In the genomic region with DNA sequence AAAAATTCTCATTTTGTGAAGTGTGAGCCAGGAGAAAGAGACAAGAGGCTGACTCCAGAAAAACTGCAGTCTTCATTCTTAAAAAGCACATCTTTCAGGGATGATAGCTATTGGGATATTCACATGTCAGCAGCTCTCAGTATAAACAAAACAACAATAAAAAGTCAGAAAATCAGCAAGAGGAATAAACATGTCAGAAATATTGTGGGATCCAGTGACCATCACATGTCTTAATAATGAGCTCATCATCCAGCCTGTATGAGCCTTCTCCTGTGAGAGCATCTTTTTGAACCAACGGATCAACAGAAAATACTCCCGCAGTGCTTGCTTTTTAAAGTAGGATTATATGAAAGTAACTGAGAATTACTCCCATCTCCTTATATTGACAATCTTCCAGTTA, we compare ENCODE assay signal across 24 cellular contexts.
"Had no signal": no experiment of that assay in that cellular context is flagged by ENCODE, and none has a peak within 500 bp of the region (broad histone marks: within the 10 kb centered on the region; RNA-seq: fewer than 3 reads in every experiment).

No MANE protein-coding gene starts in this region.

- H3K4me1 Mint-ChIP-seq: activated CD4-positive, alpha-beta T cell treated with anti-CD3 and anti-CD28 coated beads, Interleukin-2, amount 10 ng/mL, durations not matched to agents 7 days and 5 days; naive thymus-derived CD4-positive, alpha-beta T cell had no signal

- H3K4me3 ChIP-seq: adrenal gland, breast epithelium, esophagus muscularis mucosa, heart left ventricle, sigmoid colon, thoracic aorta, upper lobe of left lung had no signal

- ATAC-seq: activated CD4-positive, CD25-positive, alpha-beta regulatory T cell treated with anti-CD3 and anti-CD28 coated beads, Interleukin-2, amount 50 U/mL, for 24 hours; activated CD8-positive, alpha-beta T cell treated with anti-CD3 and anti-CD28 coated beads, Interleukin-2, amount 10 ng/mL, durations not matched to agents 7 days and 5 days; heart left ventricle; left cardiac atrium; naive thymus-derived CD4-positive, alpha-beta T cell had no signal

- H3K27me3 ChIP-seq: adrenal gland, breast epithelium, esophagus muscularis mucosa, heart left ventricle, sigmoid colon, upper lobe of left lung had no signal

- H3K27me3 Mint-ChIP-seq: activated CD4-positive, alpha-beta T cell treated with anti-CD3 and anti-CD28 coated beads, Interleukin-2, amount 10 ng/mL, durations not matched to agents 7 days and 5 days; activated naive CD8-positive, alpha-beta T cell; central memory CD8-positive, alpha-beta T cell; naive thymus-derived CD4-positive, alpha-beta T cell had no signal

- H3K9me3 Mint-ChIP-seq: central memory CD8-positive, alpha-beta T cell had no signal

- FAIRE-seq: colon, endothelial cell of umbilical vein had no signal

- DNase-seq: activated CD4-positive, alpha-beta T cell treated with anti-CD3 and anti-CD28 coated beads, Interleukin-2, amount 10 ng/mL, durations not matched to agents 7 days and 5 days; activated CD8-positive, alpha-beta T cell treated with anti-CD3 and anti-CD28 coated beads, Interleukin-2, amount 10 ng/mL, durations not matched to agents 7 days and 5 days; activated gamma-delta T cell treated with Interleukin-2 at 50 U/mL for 16 hours; adrenal gland; effector memory CD4-positive, alpha-beta T cell; heart left ventricle; islet precursor cell; left cardiac atrium; naive thymus-derived CD4-positive, alpha-beta T cell; retina; sigmoid colon; stimulated activated CD4-positive, alpha-beta T cell treated with anti-CD3 and anti-CD28 coated beads, Interleukin-2, amount 100 ng/mL, for 48 hours; stimulated activated CD8-positive, alpha-beta memory T cell treated with anti-CD3 and anti-CD28 coated beads, Interleukin-4, amount 100 ng/mL, for 48 hours; stimulated activated naive CD4-positive, alpha-beta T cell; upper lobe of left lung had no signal

- H3K27ac Mint-ChIP-seq: activated CD4-positive, alpha-beta T cell treated with anti-CD3 and anti-CD28 coated beads, Interleukin-2, amount 10 ng/mL, durations not matched to agents 7 days and 5 days; activated CD8-positive, alpha-beta T cell treated with anti-CD3 and anti-CD28 coated beads, Interleukin-2, amount 10 ng/mL, durations not matched to agents 7 days and 5 days; activated naive CD8-positive, alpha-beta T cell; activated T-helper 1 cell treated with anti-CD3 and anti-CD28 coated beads, Interleukin-12 subunit alpha, Interleukin-12 subunit beta, Interleukin-2, Interleukin-4 antibody, amounts not matched to agents 30 ng/mL and 10 ng/mL and 1 ng/mL, durations not matched to agents 14 hours and 24 hours and 36 hours; naive thymus-derived CD4-positive, alpha-beta T cell had no signal

- H3K36me3 ChIP-seq: adrenal gland, breast epithelium, esophagus muscularis mucosa, heart left ventricle, sigmoid colon, thoracic aorta, upper lobe of left lung had no signal

- H3K9me3 ChIP-seq: adrenal gland, breast epithelium, esophagus muscularis mucosa, heart left ventricle, sigmoid colon, thoracic aorta, upper lobe of left lung had no signal

- H3K4me1 ChIP-seq: adrenal gland, breast epithelium, esophagus muscularis mucosa, heart left ventricle, sigmoid colon, upper lobe of left lung had no signal

- H3K4me3 Mint-ChIP-seq: activated CD4-positive, alpha-beta T cell treated with anti-CD3 and anti-CD28 coated beads, Interleukin-2, amount 10 ng/mL, durations not matched to agents 7 days and 5 days; activated CD8-positive, alpha-beta T cell treated with anti-CD3 and anti-CD28 coated beads, Interleukin-2, amount 10 ng/mL, durations not matched to agents 7 days and 5 days; activated naive CD8-positive, alpha-beta T cell; activated T-helper 1 cell treated with anti-CD3 and anti-CD28 coated beads, Interleukin-12 subunit alpha, Interleukin-12 subunit beta, Interleukin-2, Interleukin-4 antibody, amounts not matched to agents 30 ng/mL and 10 ng/mL and 1 ng/mL, durations not matched to agents 14 hours and 24 hours and 36 hours; central memory CD8-positive, alpha-beta T cell; naive thymus-derived CD4-positive, alpha-beta T cell had no signal

- H3K27ac ChIP-seq: adrenal gland, breast epithelium, esophagus muscularis mucosa, heart left ventricle, sigmoid colon, thoracic aorta, upper lobe of left lung had no signal
